ENCODE assay signal across 9 cellular contexts in the genomic region with DNA sequence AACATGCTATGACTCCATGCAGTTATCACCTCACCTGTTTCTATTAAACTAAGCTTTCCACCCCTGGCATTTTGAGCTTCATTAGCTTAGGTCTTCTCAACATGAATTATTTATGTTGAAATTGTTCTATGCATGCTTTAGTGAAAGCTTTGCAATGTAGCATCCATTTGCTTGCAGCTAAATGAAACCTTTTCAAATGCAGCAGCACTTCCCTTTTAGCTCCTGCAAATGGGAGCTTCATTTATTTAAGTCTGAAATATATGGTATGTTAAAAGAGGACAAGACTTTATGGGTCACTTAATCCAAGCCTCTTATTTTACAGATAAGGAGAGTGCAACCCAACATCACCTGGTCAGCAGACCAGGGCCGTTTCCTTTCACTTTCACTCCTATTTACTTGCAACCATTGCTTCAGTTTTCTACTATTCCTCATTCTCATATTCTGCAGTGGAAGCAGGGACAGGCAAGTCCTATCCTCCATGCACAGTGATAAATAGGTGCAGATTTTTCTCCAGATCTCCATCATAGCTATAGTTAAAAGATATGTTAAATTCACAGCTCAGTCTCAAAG. TPM values are rescaled to one million over a fixed set of nuclear protein-coding genes. Genes with fewer than 3 reads are reported as not detected.
DNase-seq lines count a peak whose midpoint lies in the region; ATAC-seq and TF ChIP-seq lines count a peak whose summit lies in the region.
"Had no signal": no experiment of that assay in that cellular context is flagged by ENCODE, and none has a peak within 500 bp of the region (broad histone marks: within the 10 kb centered on the region; RNA-seq: fewer than 3 reads in every experiment).

No MANE protein-coding gene starts in this region.

- CTCF ChIA-PET in MCF 10A (lab: Yijun Ruan, JAX) = interaction anchor here (0.6 to 2.6 kb wide), 4 partner anchors 13 to 135 kb away, joined by 3 to 9 read pairs (median 4); no protein-coding TSS in a partner anchor
- CTCF ChIA-PET in activated CD8-positive, alpha-beta T cell treated with anti-CD3 and anti-CD28 coated beads, Interleukin-2, amount 10 ng/mL, durations not matched to agents 7 days and 5 days (lab: Charles Lee) = interaction anchor here (0.7 to 3.4 kb wide), 6 partner anchors 9 to 135 kb away, joined by 3 to 19 read pairs (median 5); no protein-coding TSS in a partner anchor

- H3K9ac ChIP-seq in endodermal cell (ENCODE audit: extremely low read depth, low read length, poor library complexity, severe bottlenecking) = no peak overlapping the region

- no peak overlapping the region for H3K4me3 Mint-ChIP-seq in MCF 10A (ENCODE audit: unreplicated experiment)
- peak overlapping the region; percentile 63 for H3K4me3 Mint-ChIP-seq in activated CD8-positive, alpha-beta T cell treated with anti-CD3 and anti-CD28 coated beads, Interleukin-2, amount 10 ng/mL, durations not matched to agents 7 days and 5 days
- no peak overlapping the region for H3K4me3 Mint-ChIP-seq in endodermal cell
- H3K4me3 Mint-ChIP-seq: dendritic cell treated with granulocyte-macrophage colony-stimulating factor and Interleukin-4, amounts not matched to agents 40 ng/mL and 50 ng/mL, for 4 days had no signal

- POLR2A ChIA-PET in MCF 10A (lab: Yijun Ruan, JAX) = interaction anchor here (0.7 to 4.2 kb wide), 14 partner anchors 9 to 286 kb away, joined by 3 to 31 read pairs (median 4); no protein-coding TSS in a partner anchor
- POLR2A ChIA-PET in activated CD8-positive, alpha-beta T cell treated with anti-CD3 and anti-CD28 coated beads, Interleukin-2, amount 10 ng/mL, durations not matched to agents 7 days and 5 days (lab: Charles Lee) = interaction anchor here (0.8 to 2.3 kb wide), 3 partner anchors 11 to 74 kb away, joined by 3 to 10 read pairs (median 3); no protein-coding TSS in a partner anchor

- peaks cover 24% of the 10 kb centered on the region for H3K4me1 Mint-ChIP-seq in MCF 10A (ENCODE audit: insufficient read depth, unreplicated experiment)
- peaks cover 42% of the 10 kb centered on the region for H3K4me1 Mint-ChIP-seq in activated CD8-positive, alpha-beta T cell treated with anti-CD3 and anti-CD28 coated beads, Interleukin-2, amount 10 ng/mL, durations not matched to agents 7 days and 5 days (ENCODE audit: low read depth)
- no peaks in the 10 kb centered on the region for H3K4me1 Mint-ChIP-seq in endodermal cell

- intact Hi-C loops in MCF 10A (cut with micrococcal nuclease) = no loop called here
- intact Hi-C loops in breast epithelium (cut with DNase I; ENCODE audit: low total_unique reads) = no loop called here
- intact Hi-C loops in upper lobe of right lung (cut with DNase I) = no loop called here

- H3K27me3 Mint-ChIP-seq in MCF 10A (ENCODE audit: insufficient read depth, unreplicated experiment) (no peaks in the 10 kb centered on the region), endodermal cell (ENCODE audit: insufficient read depth) (no peaks in the 10 kb centered on the region)
- H3K27me3 Mint-ChIP-seq in activated CD8-positive, alpha-beta T cell treated with anti-CD3 and anti-CD28 coated beads, Interleukin-2, amount 10 ng/mL, durations not matched to agents 7 days and 5 days (ENCODE audit: low read depth) = no peaks in the 10 kb centered on the region
- H3K27me3 Mint-ChIP-seq: dendritic cell treated with granulocyte-macrophage colony-stimulating factor and Interleukin-4, amounts not matched to agents 40 ng/mL and 50 ng/mL, for 4 days had no signal

- H3K27ac ChIP-seq in breast epithelium (no peak overlapping the region), upper lobe of right lung (no peak overlapping the region), endodermal cell (ENCODE audit: low read depth, low read length) (no peak overlapping the region)

- peak overlapping the region; percentile 83 for H3K27ac Mint-ChIP-seq in MCF 10A (ENCODE audit: low read depth, unreplicated experiment)
- H3K27ac Mint-ChIP-seq in activated CD8-positive, alpha-beta T cell treated with anti-CD3 and anti-CD28 coated beads, Interleukin-2, amount 10 ng/mL, durations not matched to agents 7 days and 5 days = peak overlapping the region; percentile 80
- no peak overlapping the region for H3K27ac Mint-ChIP-seq in endodermal cell
- H3K27ac Mint-ChIP-seq: dendritic cell treated with granulocyte-macrophage colony-stimulating factor and Interleukin-4, amounts not matched to agents 40 ng/mL and 50 ng/mL, for 4 days had no signal

- TF ChIP-seq POLR2A in breast epithelium (IDR thresholded peaks at IDR 0.05) = no peak

- BruUV-seq in MCF 10A (replicated peaks; lab: Mats Ljungman, UMichigan) = no TSS peak

- H3K36me3 Mint-ChIP-seq in MCF 10A (ENCODE audit: insufficient read depth, unreplicated experiment) (no peaks in the 10 kb centered on the region), endodermal cell (ENCODE audit: low read depth) (no peaks in the 10 kb centered on the region)
- peaks cover 39% of the 10 kb centered on the region for H3K36me3 Mint-ChIP-seq in activated CD8-positive, alpha-beta T cell treated with anti-CD3 and anti-CD28 coated beads, Interleukin-2, amount 10 ng/mL, durations not matched to agents 7 days and 5 days (ENCODE audit: low read depth)

- no peak overlapping the region for H3K4me3 ChIP-seq in breast epithelium
- peak overlapping the region; percentile 9 for H3K4me3 ChIP-seq in upper lobe of right lung
- no peak overlapping the region for H3K4me3 ChIP-seq in endodermal cell (ENCODE audit: low read length)

- no peaks in the 10 kb centered on the region for H3K27me3 ChIP-seq in breast epithelium
- H3K27me3 ChIP-seq in upper lobe of right lung = no peaks in the 10 kb centered on the region
- no peaks in the 10 kb centered on the region for H3K27me3 ChIP-seq in endodermal cell (ENCODE audit: control insufficient read depth, insufficient read depth, low read length, poor library complexity, severe bottlenecking)

- H3K36me3 ChIP-seq in breast epithelium (no peaks in the 10 kb centered on the region), upper lobe of right lung (no peaks in the 10 kb centered on the region), endodermal cell (ENCODE audit: control insufficient read depth, insufficient read depth, low read length) (no peaks in the 10 kb centered on the region)

- H3K9me3 Mint-ChIP-seq in MCF 10A (ENCODE audit: unreplicated experiment) (no peaks in the 10 kb centered on the region), endodermal cell (no peaks in the 10 kb centered on the region)
- H3K9me3 Mint-ChIP-seq in activated CD8-positive, alpha-beta T cell treated with anti-CD3 and anti-CD28 coated beads, Interleukin-2, amount 10 ng/mL, durations not matched to agents 7 days and 5 days (ENCODE audit: insufficient read depth) = peaks cover 6% of the 10 kb centered on the region
- H3K9me3 Mint-ChIP-seq: dendritic cell treated with granulocyte-macrophage colony-stimulating factor and Interleukin-4, amounts not matched to agents 40 ng/mL and 50 ng/mL, for 4 days had no signal

- ATAC-seq in HG03108 (IDR thresholded peaks at IDR 0.05; ENCODE audit: unreplicated experiment) (peak; percentile 82), upper lobe of right lung (peak; percentile 46)
- ATAC-seq in activated CD8-positive, alpha-beta T cell treated with anti-CD3 and anti-CD28 coated beads, Interleukin-2, amount 10 ng/mL, durations not matched to agents 7 days and 5 days = peak; percentile 70

- TF ChIP-seq CTCF in MCF 10A (IDR thresholded peaks at IDR 0.05; ENCODE audit: unreplicated experiment) = no peak
- TF ChIP-seq CTCF in breast epithelium (IDR thresholded peaks at IDR 0.05) = no peak
- TF ChIP-seq CTCF in upper lobe of right lung (IDR thresholded peaks at IDR 0.05) = no peak
- no peak for TF ChIP-seq CTCF in endodermal cell (conservative IDR thresholded peaks at IDR 0.05)

- peak; percentile 14 for DNase-seq in MCF 10A (ENCODE audit: unreplicated experiment)
- no peak for DNase-seq in breast epithelium (ENCODE audit: low spot score in 2 of 2)
- DNase-seq in activated CD8-positive, alpha-beta T cell treated with anti-CD3 and anti-CD28 coated beads, Interleukin-2, amount 10 ng/mL, durations not matched to agents 7 days and 5 days = no peak
- no peak for DNase-seq in upper lobe of right lung
- no peak for DNase-seq in endodermal cell
- DNase-seq in activated naive CD4-positive, alpha-beta T cell treated with anti-CD3 and anti-CD28 coated beads, Interleukin-2, amount 50 U/mL, for 16 hours = no peak
- no peak for DNase-seq in D341Med (ENCODE audit: low spot score)

- H3K9me3 ChIP-seq in breast epithelium (no peaks in the 10 kb centered on the region), upper lobe of right lung (no peaks in the 10 kb centered on the region), endodermal cell (ENCODE audit: control insufficient read depth, low read length) (no peaks in the 10 kb centered on the region)

- 86% methylated on average over 1 of the region's 1 CpG; no CpG with 5 or more reads in 1 of the 2 experiments for WGBS in endodermal cell (ENCODE audit: insufficient coverage in 1 of 2, insufficient read length in 1 of 2), 2 experiments

- no peaks in the 10 kb centered on the region for H3K4me1 ChIP-seq in breast epithelium
- no peaks in the 10 kb centered on the region for H3K4me1 ChIP-seq in upper lobe of right lung
- H3K4me1 ChIP-seq in endodermal cell (ENCODE audit: control insufficient read depth, insufficient read depth, low read length) = no peaks in the 10 kb centered on the region

RNA-seq across cellular contexts. Expression of a gene that starts 56.4 kb away (rescaled TPM):
- 2.3 and 6.8 TPM in 2 replicates for total RNA-seq in MCF 10A (2022)
- total RNA-seq in breast epithelium = 10 to 100 TPM in 2 of 3 donors, 1 to 10 TPM in 1; 7.5 to 15.4 (median 11.4) TPM
- total RNA-seq in activated CD8-positive, alpha-beta T cell treated with anti-CD3 and anti-CD28 coated beads, Interleukin-2, amount 10 ng/mL, durations not matched to agents 7 days and 5 days = 100 to 1,000 TPM; 103 to 104 TPM
- total RNA-seq in upper lobe of right lung = 18.2 TPM
- 1 to 10 TPM in 1 of 2 donors, not detected in 1; 1.4 TPM for total RNA-seq in endodermal cell
- polyA plus RNA-seq in endodermal cell (2013, experiment 1 of 2) = 0.46 TPM
- 0.37 TPM for polyA plus RNA-seq in endodermal cell (2013, experiment 2 of 2)
